ENCODE assay signal across 8 cellular contexts in the genomic region with DNA sequence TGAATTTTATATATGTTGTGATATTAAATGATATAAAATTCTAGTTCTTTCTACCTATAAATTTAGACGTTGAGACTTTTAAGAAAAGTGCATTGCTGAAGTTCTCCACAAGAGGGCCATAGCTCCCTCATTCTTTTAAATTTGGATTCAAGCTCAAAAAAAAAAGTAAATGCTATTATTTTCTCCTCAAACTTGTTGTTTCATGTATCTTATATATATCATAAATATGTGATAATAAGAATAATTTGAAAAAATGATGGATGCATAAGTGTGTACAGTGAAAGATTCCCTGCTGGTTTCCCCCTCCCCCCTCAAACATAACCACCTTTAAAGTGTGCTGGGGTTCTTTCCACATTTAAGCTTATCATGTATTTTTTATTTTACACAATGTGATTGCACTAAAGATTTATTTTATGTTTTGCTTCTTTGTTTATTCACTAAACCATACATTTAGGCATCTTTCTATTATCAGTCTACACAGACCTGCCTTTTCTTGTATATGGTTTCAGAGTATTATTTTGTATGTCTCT.
A peak's percentile ranks its signal among the peaks of the same experiment; 100 is the strongest.
DNase-seq lines count a peak whose midpoint lies in the region; ATAC-seq and TF ChIP-seq lines count a peak whose summit lies in the region.

No MANE protein-coding gene starts in this region.

- ATAC-seq in GM19035 (IDR thresholded peaks at IDR 0.05; ENCODE audit: unreplicated experiment), result no peak
- ATAC-seq in HG02571 (IDR thresholded peaks at IDR 0.05; ENCODE audit: unreplicated experiment), result no peak

- TF ChIP-seq CTCF in GM10248 (IDR thresholded peaks at IDR 0.05; ENCODE audit: control extremely low read depth, extremely low read depth, low read depth, missing control alignments) (peak; percentile 45), esophagus muscularis mucosa (IDR thresholded peaks at IDR 0.05) (peak; percentile 46 to 79 (median 74)), smooth muscle cell (IDR thresholded peaks at IDR 0.05; ENCODE audit: borderline replicate concordance, insufficient read depth, poor library complexity, severe bottlenecking) (peak; percentile 87)

- H3K9ac ChIP-seq in NT2/D1 (ENCODE audit: insufficient read length, low read depth) (no peak overlapping the region), smooth muscle cell (ENCODE audit: low read depth) (no peak overlapping the region)

- H3F3A ChIP-seq in smooth muscle cell (ENCODE audit: low read depth), result no peaks in the 10 kb centered on the region

- H3K9me3 ChIP-seq in NT2/D1 (ENCODE audit: insufficient read depth, low read length) (no peaks in the 10 kb centered on the region), esophagus muscularis mucosa (no peaks in the 10 kb centered on the region), smooth muscle cell (replicated peaks; ENCODE audit: low read depth) (no peaks in the 10 kb centered on the region)

- H3K27ac ChIP-seq in esophagus muscularis mucosa (replicated peaks in 1 of 4) (no peak overlapping the region), smooth muscle cell (ENCODE audit: low read depth) (no peak overlapping the region)

- TF ChIP-seq POLR2A in esophagus muscularis mucosa (IDR thresholded peaks at IDR 0.05; ENCODE audit: low read depth), result no peak

- H4K20me1 ChIP-seq in smooth muscle cell (ENCODE audit: low read depth), result no peaks in the 10 kb centered on the region

- in situ Hi-C loops in ACHN (cut with HindIII; ENCODE audit: low pct_ligation_motif_present, low pct_unique_long_range_greater_than_20kb, low sequenced_read_pairs), result no loop called here

- POLR2A ChIA-PET in GM10248 (lab: Yijun Ruan, JAX), result no interaction called here

- DNase-seq in ACHN (peak; percentile 37), GM10248 (ENCODE audit: extremely low spot score) (peak; percentile 8), NT2/D1 (ENCODE audit: low read depth, low spot score) (peak; percentile 13), esophagus muscularis mucosa (ENCODE audit: extremely low spot score) (no peak), smooth muscle cell (lab: John Stamatoyannopoulos, UW; ENCODE audit: unreplicated experiment) (no peak), NCI-H1930 (lab: John Stamatoyannopoulos, UW) (no peak)

- no peaks in the 10 kb centered on the region for H3K79me2 ChIP-seq in smooth muscle cell (ENCODE audit: low read depth)

- no peak overlapping the region for H3K4me2 ChIP-seq in smooth muscle cell

- no peak overlapping the region for H2AFZ ChIP-seq in smooth muscle cell (ENCODE audit: low read depth)

- CTCF ChIA-PET in GM10248 (lab: Yijun Ruan, JAX), result interaction anchor here (0.8 to 6.1 kb wide), 18 partner anchors 8 to 879 kb away, joined by 3 to 26 read pairs (median 5); no protein-coding TSS in a partner anchor

- no peaks in the 10 kb centered on the region for H3K4me1 ChIP-seq in NT2/D1 (ENCODE audit: insufficient read depth, insufficient read length)
- H3K4me1 ChIP-seq in esophagus muscularis mucosa, result peaks cover 0 to 5% (median 1%) of the 10 kb centered on the region in 4 donors
- H3K4me1 ChIP-seq in smooth muscle cell (ENCODE audit: low read depth), result no peaks in the 10 kb centered on the region

- H3K36me3 ChIP-seq in NT2/D1 (ENCODE audit: insufficient read depth, insufficient read length, low read length) (no peaks in the 10 kb centered on the region), esophagus muscularis mucosa (no peaks in the 10 kb centered on the region), smooth muscle cell (ENCODE audit: low read depth) (no peaks in the 10 kb centered on the region)

- H3K27me3 ChIP-seq in NT2/D1 (ENCODE audit: insufficient read depth, insufficient read length) (no peaks in the 10 kb centered on the region), esophagus muscularis mucosa (no peaks in the 10 kb centered on the region), smooth muscle cell (ENCODE audit: low read depth) (no peaks in the 10 kb centered on the region)

- 0% methylated on average over 1 of the region's 1 CpG for WGBS in esophagus muscularis mucosa
- WGBS in smooth muscle cell (ENCODE audit: low lambda C conversion rate), result 10% methylated on average over 1 of the region's 1 CpG

- intact Hi-C loops in esophagus muscularis mucosa (cut with DNase I), result loop anchor here (10.0 kb wide), 1 partner anchor 880 kb away; no protein-coding TSS in a partner anchor

- H3K4me3 ChIP-seq in NT2/D1 (ENCODE audit: insufficient read length, low read depth), result no peak overlapping the region
- no peak overlapping the region for H3K4me3 ChIP-seq in esophagus muscularis mucosa
- no peak overlapping the region for H3K4me3 ChIP-seq in smooth muscle cell

- TF ChIP-seq EP300 in esophagus muscularis mucosa (IDR thresholded peaks at IDR 0.05), result no peak

Comparison
In these comparisons a context has a peak if more than half of its experiments do, and no peak if none do; other contexts are left out.
1. DNase-seq: peak in ACHN (single experiment), GM10248 (single experiment) and NT2/D1 (single experiment); none in esophagus muscularis mucosa (single experiment), smooth muscle cell (single experiment) and NCI-H1930 (0 of 2).
2. Peak in every context shown above with its lines, with median percentiles within 50 percentile points of each other: CTCF ChIP-seq.